22 cellular contexts compared by ENCODE assay signal in the genomic region with DNA sequence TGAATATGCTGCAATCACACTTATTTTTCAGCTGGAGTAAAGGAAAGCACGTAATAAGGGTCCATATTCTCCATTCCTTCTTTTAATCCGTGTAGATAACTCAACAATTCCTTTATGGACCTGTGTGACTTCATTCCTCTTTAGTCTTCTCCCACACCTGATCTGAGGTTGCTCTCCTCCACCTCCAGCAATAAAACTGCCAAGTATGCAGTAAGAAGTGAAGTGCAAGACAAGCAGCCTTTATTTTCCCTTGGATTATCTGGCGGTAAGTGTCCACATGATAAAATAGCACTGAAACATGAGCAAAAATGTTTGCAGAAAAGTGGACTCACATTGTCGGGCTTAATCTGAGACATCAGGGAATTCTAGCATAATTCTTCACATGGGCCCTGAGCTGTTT. TPM values are rescaled to one million over a fixed set of nuclear protein-coding genes. Genes with fewer than 3 reads are reported as not detected.
DNase-seq lines count a peak whose midpoint lies in the region; ATAC-seq, FAIRE-seq and TF ChIP-seq lines count a peak whose summit lies in the region.
"Had no signal": no experiment of that assay in that cellular context is flagged by ENCODE, and none has a peak within 500 bp of the region (broad histone marks: within the 10 kb centered on the region; RNA-seq: fewer than 3 reads in every experiment).

No MANE protein-coding gene starts in this region.

- no peak overlapping the region for H3K9ac ChIP-seq in K562 (ENCODE audit: insufficient read depth in 1 of 2, low read depth in 2 of 2, low read length in 2 of 2)
- H3K9ac ChIP-seq: BLaER1 had no signal

- peaks cover 0 to 21% of the 10 kb centered on the region in 2 experiments; a peak in 3 of 5 replicates for H3K4me1 ChIP-seq in K562 (replicated peaks in 1 of 2; ENCODE audit: control insufficient read depth in 2 of 2, insufficient read depth in 2 of 2, low read length in 2 of 2)

- H3K27me3 ChIP-seq in K562 (ENCODE audit: control insufficient read depth in 2 of 2, insufficient read depth in 2 of 2, low read length in 2 of 2): no peaks in the 10 kb centered on the region
- H3K27me3 ChIP-seq: BLaER1 had no signal

- in situ Hi-C loops in K562 (cut with MboI): loop anchor here (25.0 kb wide), 1 partner anchor 251 kb away; a partner anchor contains a TSS

- H2AFZ ChIP-seq in K562 (ENCODE audit: low read depth, low read length): no peak overlapping the region

- peaks cover 2% of the 10 kb centered on the region for H3K4me1 Mint-ChIP-seq in activated naive CD4-positive, alpha-beta T cell treated with anti-CD3 and anti-CD28 coated beads, Interleukin-2, amount 10 ng/mL, durations not matched to agents 7 days and 5 days
- peaks cover 12% of the 10 kb centered on the region for H3K4me1 Mint-ChIP-seq in mesothelial cell of epicardium
- H3K4me1 Mint-ChIP-seq in progenitor cell of endocrine pancreas (ENCODE audit: low read depth): peaks cover 14% of the 10 kb centered on the region

- intact Hi-C loops in K562 (cut with micrococcal nuclease): loop anchor here (5.0 kb wide), 1 partner anchor 156 kb away; a partner anchor contains a TSS

- no peaks in the 10 kb centered on the region for H3K9me1 ChIP-seq in K562 (ENCODE audit: control insufficient read depth, insufficient read depth, low read length)

- H3K27ac ChIP-seq in K562 (ENCODE audit: extremely low read depth, low read depth, low read length): no peak overlapping the region; the same call in 2 of the 3 replicates
- H3K27ac ChIP-seq: 22Rv1, BLaER1, C4-2B had no signal

- TF ChIP-seq POLR2A in K562 (conservative IDR thresholded peaks at IDR 0.05): no peak

- peaks cover 36% of the 10 kb centered on the region for H3K36me3 Mint-ChIP-seq in activated naive CD4-positive, alpha-beta T cell treated with anti-CD3 and anti-CD28 coated beads, Interleukin-2, amount 10 ng/mL, durations not matched to agents 7 days and 5 days
- peaks cover 0 to 18% of the 10 kb centered on the region in 2 donors for H3K36me3 Mint-ChIP-seq in activated naive CD4-positive, alpha-beta T cell treated with anti-CD3 and anti-CD28 coated beads, Interleukin-2, amount 50 U/mL, for 72 hours
- peaks cover 32% of the 10 kb centered on the region for H3K36me3 Mint-ChIP-seq in mesothelial cell of epicardium
- peaks cover 22% of the 10 kb centered on the region for H3K36me3 Mint-ChIP-seq in progenitor cell of endocrine pancreas (ENCODE audit: insufficient read depth)
- H3K36me3 Mint-ChIP-seq: CD4-positive, CD25-positive, alpha-beta regulatory T cell; CD8-positive, alpha-beta T cell had no signal

- DNase-seq in activated naive CD4-positive, alpha-beta T cell treated with anti-CD3 and anti-CD28 coated beads, Interleukin-2, amount 10 ng/mL, durations not matched to agents 7 days and 5 days: no peak
- no peak for DNase-seq in activated naive CD4-positive, alpha-beta T cell treated with anti-CD3 and anti-CD28 coated beads, Interleukin-2, amount 50 U/mL, for 72 hours (ENCODE audit: low spot score in 2 of 2)
- no peak for DNase-seq in K562 (ENCODE audit: extremely low read depth in 1 of 4, low spot score in 3 of 4)
- no peak for DNase-seq in mesothelial cell of epicardium (ENCODE audit: low spot score in 2 of 2, unreplicated experiment in 2 of 2)
- no peak for DNase-seq in progenitor cell of endocrine pancreas (ENCODE audit: low spot score, unreplicated experiment)
- no peak for DNase-seq in NCI-H2029 treated with DMSO at 0.1 percent for 48 hours (lab: John Stamatoyannopoulos, UW)
- no peak for DNase-seq in islet precursor cell
- DNase-seq: CD4-positive, CD25-positive, alpha-beta regulatory T cell; CD8-positive, alpha-beta T cell; DMS53; DMS79 treated with DMSO at 0.1 percent for 48 hours; GOT3; HFFc6 had no signal

- POLR2A ChIA-PET in K562 (lab: Yijun Ruan, JAX): interaction anchor here (1.1 to 1.5 kb wide), 2 partner anchors 11 to 12 kb away, joined by 4 to 6 read pairs; no protein-coding TSS in a partner anchor

- TSS peak; percentile 3 for BruUV-seq in K562 (replicated peaks; lab: Mats Ljungman, UMichigan)

- TF ChIP-seq CTCF in K562 (IDR thresholded peaks at IDR 0.05 in 2 of 3, conservative IDR thresholded peaks at IDR 0.05 in 1 of 3; ENCODE audit: insufficient read depth in 2 of 3, low read depth in 1 of 3, low read length in 3 of 3): no peak
- no peak for TF ChIP-seq CTCF in mesothelial cell of epicardium (IDR thresholded peaks at IDR 0.05; ENCODE audit: unreplicated experiment)
- no peak for TF ChIP-seq CTCF in progenitor cell of endocrine pancreas (IDR thresholded peaks at IDR 0.05; ENCODE audit: unreplicated experiment)

- peak overlapping the region; percentile 7; the same call in 1 of the 2 replicates for H3K4me2 ChIP-seq in K562 (ENCODE audit: insufficient read depth, low read length)
- H3K4me2 ChIP-seq: BLaER1 had no signal

- peak overlapping the region; percentile 8 for H3K27ac Mint-ChIP-seq in activated naive CD4-positive, alpha-beta T cell treated with anti-CD3 and anti-CD28 coated beads, Interleukin-2, amount 10 ng/mL, durations not matched to agents 7 days and 5 days
- no peak overlapping the region for H3K27ac Mint-ChIP-seq in activated naive CD4-positive, alpha-beta T cell treated with anti-CD3 and anti-CD28 coated beads, Interleukin-2, amount 50 U/mL, for 72 hours
- H3K27ac Mint-ChIP-seq in mesothelial cell of epicardium: peak overlapping the region; percentile 15
- H3K27ac Mint-ChIP-seq in progenitor cell of endocrine pancreas: peak overlapping the region; percentile 66
- H3K27ac Mint-ChIP-seq: B cell; CD8-positive, alpha-beta T cell; HFFc6 had no signal

- CTCF ChIA-PET in activated naive CD4-positive, alpha-beta T cell treated with anti-CD3 and anti-CD28 coated beads, Interleukin-2, amount 10 ng/mL, durations not matched to agents 7 days and 5 days (lab: Charles Lee): interaction anchor here (1.4 kb wide), 1 partner anchor 10 kb away, joined by 4 read pairs; no protein-coding TSS in a partner anchor
- CTCF ChIA-PET in K562 (lab: Yijun Ruan, JAX; ENCODE audit: low intra/inter-chr PET ratio): no interaction called here

- FAIRE-seq in K562 (lab: Jason Lieb, UNC): no peak
- FAIRE-seq: A204.1, GM12891, GM18507 had no signal

- H4K20me1 ChIP-seq in K562 (replicated peaks; ENCODE audit: control insufficient read depth, insufficient read depth, low read length): peaks cover 3% of the 10 kb centered on the region; the same call in 1 of the 2 replicates

- peaks cover 79% of the 10 kb centered on the region for H3K79me2 ChIP-seq in K562 (ENCODE audit: control insufficient read depth, insufficient read depth, low read length)

- no peaks in the 10 kb centered on the region for H3K9me3 Mint-ChIP-seq in activated naive CD4-positive, alpha-beta T cell treated with anti-CD3 and anti-CD28 coated beads, Interleukin-2, amount 10 ng/mL, durations not matched to agents 7 days and 5 days
- H3K9me3 Mint-ChIP-seq in activated naive CD4-positive, alpha-beta T cell treated with anti-CD3 and anti-CD28 coated beads, Interleukin-2, amount 50 U/mL, for 72 hours: no peaks in the 10 kb centered on the region
- H3K9me3 Mint-ChIP-seq in mesothelial cell of epicardium (peaks cover 3% of the 10 kb centered on the region), progenitor cell of endocrine pancreas (ENCODE audit: low read depth) (no peaks in the 10 kb centered on the region)
- H3K9me3 Mint-ChIP-seq: CD4-positive, CD25-positive, alpha-beta regulatory T cell; CD8-positive, alpha-beta T cell; HFFc6 had no signal

- peaks cover 32% of the 10 kb centered on the region for H3K36me3 ChIP-seq in K562 (ENCODE audit: control insufficient read depth, insufficient read depth, low read length)

- TF ChIP-seq RAD21 in K562 (CRISPR knock-in tag; conservative IDR thresholded peaks at IDR 0.05 in 1 of 2, IDR thresholded peaks at IDR 0.05 in 1 of 2): no peak

- H3K4me3 ChIP-seq in K562: no peak overlapping the region
- H3K4me3 ChIP-seq: BLaER1, HAP-1 had no signal

- H3K4me3 Mint-ChIP-seq in activated naive CD4-positive, alpha-beta T cell treated with anti-CD3 and anti-CD28 coated beads, Interleukin-2, amount 10 ng/mL, durations not matched to agents 7 days and 5 days: no peak overlapping the region
- H3K4me3 Mint-ChIP-seq in mesothelial cell of epicardium (no peak overlapping the region), progenitor cell of endocrine pancreas (ENCODE audit: low read depth) (no peak overlapping the region)
- H3K4me3 Mint-ChIP-seq: B cell; CD4-positive, CD25-positive, alpha-beta regulatory T cell; CD8-positive, alpha-beta T cell; HFFc6 had no signal

- TF ChIP-seq EP300 in K562 (IDR thresholded peaks at IDR 0.05; ENCODE audit: low read length): no peak

- H3K9me3 ChIP-seq in K562 (replicated peaks; ENCODE audit: control insufficient read depth, insufficient read depth, low read depth, low read length): no peaks in the 10 kb centered on the region
- H3K9me3 ChIP-seq: BLaER1, HAP-1 had no signal

- ATAC-seq in activated naive CD4-positive, alpha-beta T cell treated with anti-CD3 and anti-CD28 coated beads, Interleukin-2, amount 50 U/mL, for 72 hours: no peak
- ATAC-seq in K562 (no peak), HG03025 (IDR thresholded peaks at IDR 0.05; ENCODE audit: low FRiP score, unreplicated experiment) (no peak)
- ATAC-seq: CD8-positive, alpha-beta T cell had no signal

- WGBS in K562 (ENCODE audit: insufficient coverage, low coverage, missing lambda C conversion rate): 70% methylated on average over 4 of the region's 4 CpGs

- H3K27me3 Mint-ChIP-seq in activated naive CD4-positive, alpha-beta T cell treated with anti-CD3 and anti-CD28 coated beads, Interleukin-2, amount 10 ng/mL, durations not matched to agents 7 days and 5 days: no peaks in the 10 kb centered on the region
- H3K27me3 Mint-ChIP-seq in mesothelial cell of epicardium (ENCODE audit: low read depth) (no peaks in the 10 kb centered on the region), progenitor cell of endocrine pancreas (no peaks in the 10 kb centered on the region)
- H3K27me3 Mint-ChIP-seq: B cell; CD4-positive, CD25-positive, alpha-beta regulatory T cell had no signal

RNA-seq across cellular contexts. Expression of a gene that starts 13.8 kb away (rescaled TPM):
- 10 to 100 TPM; 40.4 to 40.8 TPM for total RNA-seq in activated naive CD4-positive, alpha-beta T cell treated with anti-CD3 and anti-CD28 coated beads, Interleukin-2, amount 50 U/mL, for 72 hours
- total RNA-seq in K562 (2011; cell fraction: chromatin; rRNA removed; ENCODE audit: low replicate concordance): 36.2 and 58.4 TPM in 2 replicates
- 22.7 and 25.7 TPM in 2 replicates for total RNA-seq in K562 (2011; cell fraction: nucleolus; rRNA removed)
- 32.1 and 35.7 TPM in 2 replicates for total RNA-seq in K562 (2011; cell fraction: nucleoplasm; rRNA removed)
- total RNA-seq in K562 (2014; rRNA removed) (33.2 and 39.1 TPM in 2 replicates), K562 (2014; rRNA removed; fragmentation: Illumina TruSeq; extraction: Trizol) (45.7 and 54.6 TPM in 2 replicates), K562 (2015; rRNA removed; fragmentation: Illumina TruSeq; extraction: Trizol) (35.1 and 36.0 TPM in 2 replicates), K562 (2021) (41.6 and 43.2 TPM in 2 replicates), mesothelial cell of epicardium (14.6 to 17.0 TPM (median 14.7 TPM) in 3 replicates), progenitor cell of endocrine pancreas (37.0 and 38.5 TPM in 2 replicates)
- polyA plus RNA-seq in K562 (2011; rRNA removed) (63.2 and 67.2 TPM in 2 replicates), K562 (2014; fragmentation: Illumina TruSeq; extraction: Trizol) (47.6 and 53.1 TPM in 2 replicates), K562 (2014; fragmentation: Nextera tagmentation; extraction: Ambion mirVana) (10 to 100 TPM; 44.5 to 44.6 TPM), K562 (2014; rRNA removed) (43.3 and 46.1 TPM in 2 replicates)
- 19.3 and 34.2 TPM in 2 replicates for polyA plus RNA-seq in K562 (2011; cell fraction: cytosol; rRNA removed)
- 31.1 and 51.3 TPM in 2 replicates for polyA plus RNA-seq in K562 (2011; cell fraction: nucleus; rRNA removed)
- 28.8 and 31.0 TPM in 2 replicates for polyA plus RNA-seq in K562 (2012)
- 64.3 and 84.3 TPM in 2 replicates for polyA minus RNA-seq in K562 (2011; rRNA and poly(A)+ RNA removed)
- 28.2 and 32.4 TPM in 2 replicates for polyA minus RNA-seq in K562 (2011; cell fraction: cytosol; rRNA and poly(A)+ RNA removed)
- 47.0 and 86.0 TPM in 2 replicates for polyA minus RNA-seq in K562 (2011; cell fraction: nucleus; rRNA and poly(A)+ RNA removed)

Comparison
In these comparisons a context has a peak if more than half of its experiments do, and no peak if none do; other contexts are left out.
1. H3K27ac Mint-ChIP-seq: peak in activated naive CD4-positive, alpha-beta T cell treated with anti-CD3 and anti-CD28 coated beads, Interleukin-2, amount 10 ng/mL, durations not matched to agents 7 days and 5 days (single experiment), mesothelial cell of epicardium (single experiment) and progenitor cell of endocrine pancreas (single experiment); none in activated naive CD4-positive, alpha-beta T cell treated with anti-CD3 and anti-CD28 coated beads, Interleukin-2, amount 50 U/mL, for 72 hours (0 of 2).